Comparison of ENCODE assay signal across 8 cellular contexts in the genomic region with DNA sequence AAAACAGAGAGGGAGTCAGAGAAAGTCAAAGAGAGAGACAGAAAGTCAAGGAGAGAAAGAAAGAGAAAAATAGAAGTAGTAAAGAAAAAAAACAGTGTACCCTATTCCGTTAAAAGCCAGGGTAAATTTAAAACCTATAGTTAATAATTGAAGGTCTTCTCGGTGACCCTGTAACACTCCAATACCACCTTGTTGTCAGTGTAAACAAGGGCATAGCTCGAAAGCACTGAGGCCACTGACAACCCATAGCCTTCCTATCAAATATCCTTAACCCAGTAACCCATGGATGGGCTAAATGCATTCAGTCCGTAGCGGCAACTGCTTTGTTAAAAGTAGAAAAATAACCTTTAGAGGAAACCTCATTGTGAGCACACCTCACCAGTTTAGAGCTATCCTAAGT.
"Had no signal": no experiment of that assay in that cellular context is flagged by ENCODE, and none has a peak within 500 bp of the region (broad histone marks: within the 10 kb centered on the region; RNA-seq: fewer than 3 reads in every experiment).

No MANE protein-coding gene starts in this region.

- H3K4me2 ChIP-seq: KMS-11 had no signal

- DNase-seq: GM23248, GOT3, H9, HCEC 1CT, IMR-90, KBM-7 had no signal

- H3K4me3 Mint-ChIP-seq: H9 had no signal

- H3K27ac Mint-ChIP-seq: H9 had no signal

- H3K4me3 ChIP-seq: GM23248 had no signal

- H3K9me3 Mint-ChIP-seq: H9 had no signal

- H2AFZ ChIP-seq: GM23248 had no signal

- H3K27ac ChIP-seq: GM23248, HL-60, KMS-11 had no signal

- H3K9ac ChIP-seq: GM23248, KMS-11 had no signal
